ENCODE assay signal across 15 cellular contexts in genomic region chr6:44251576-44252524, GRCh38. TPM values are rescaled to one million over a fixed set of nuclear protein-coding genes. Genes with fewer than 3 reads are reported as not detected.
A peak's percentile ranks its signal among the peaks of the same experiment; 100 is the strongest.
DNase-seq lines count a peak whose midpoint lies in the region; ATAC-seq and TF ChIP-seq lines count a peak whose summit lies in the region.
"Had no signal": no experiment of that assay in that cellular context is flagged by ENCODE, and none has a peak within 500 bp of the region (broad histone marks: within the 10 kb centered on the region; RNA-seq: fewer than 3 reads in every experiment).

No MANE protein-coding gene starts in this region.

- H3K27me3 Mint-ChIP-seq in activated CD4-positive, alpha-beta T cell treated with anti-CD3 and anti-CD28 coated beads, Interleukin-2, amount 10 ng/mL, durations not matched to agents 24 days and 14 days = no peaks in the 10 kb centered on the region

- TF ChIP-seq POLR2A in adrenal gland (IDR thresholded peaks at IDR 0.05) = no peak

- no peak for DNase-seq in activated CD4-positive, alpha-beta T cell treated with anti-CD3 and anti-CD28 coated beads, Interleukin-2, amount 10 ng/mL, durations not matched to agents 24 days and 14 days
- no peak for DNase-seq in activated CD4-positive, alpha-beta T cell treated with anti-CD3 and anti-CD28 coated beads for 1 hour
- DNase-seq in adrenal gland = no peak
- peak; percentile 24 for DNase-seq in pons (ENCODE audit: low spot score)
- no peak for DNase-seq in NCI-H345 (lab: John Stamatoyannopoulos, UW)
- no peak for DNase-seq in central memory CD4-positive, alpha-beta T cell
- DNase-seq: activated naive CD4-positive, alpha-beta T cell treated with Interleukin-2 at 50 U/mL for 16 hours; DMS79; NCI-H187; NCI-H526 treated with DMSO at 0.1 percent for 48 hours; SIG-M5 had no signal

- H3K4me1 ChIP-seq in KMS-11 (ENCODE audit: low read depth, poor library complexity, severe bottlenecking) = peaks cover 74% of the 10 kb centered on the region
- peaks cover 17 to 54% of the 10 kb centered on the region in 2 donors for H3K4me1 ChIP-seq in adrenal gland (replicated peaks in 1 of 2)

- H3K4me1 Mint-ChIP-seq in activated CD4-positive, alpha-beta T cell treated with anti-CD3 and anti-CD28 coated beads, Interleukin-2, amount 10 ng/mL, durations not matched to agents 24 days and 14 days = peaks cover 66% of the 10 kb centered on the region

- H3K27ac ChIP-seq in KMS-11 = peak overlapping the region; percentile 27; the same call in 1 of the 2 replicates
- H3K27ac ChIP-seq in adrenal gland = peak overlapping the region in 3 of 5 donors; percentile 27 to 58 (median 29)
- H3K27ac ChIP-seq: prostate gland had no signal

- peaks cover 60% of the 10 kb centered on the region for H3K36me3 ChIP-seq in KMS-11 (ENCODE audit: insufficient read depth)
- H3K36me3 ChIP-seq in adrenal gland (replicated peaks in 1 of 2) = peaks cover 0 to 77% of the 10 kb centered on the region in 2 donors

- no peak overlapping the region for H3K4me3 ChIP-seq in KMS-11 (IDR thresholded peaks at IDR 0.05; ENCODE audit: insufficient read depth, low read depth, low read length)
- no peak overlapping the region for H3K4me3 ChIP-seq in adrenal gland
- H3K4me3 ChIP-seq: prostate gland had no signal

- intact Hi-C loops in activated CD4-positive, alpha-beta T cell treated with anti-CD3 and anti-CD28 coated beads, Interleukin-2, amount 10 ng/mL, durations not matched to agents 24 days and 14 days (cut with micrococcal nuclease) = no loop called here
- intact Hi-C loops in adrenal gland (cut with DNase I) = no loop called here

- 82 to 87% (median 84%) methylated on average over 14 of the region's 14 CpGs for WGBS in adrenal gland, 4 donors

- peaks cover 92% of the 10 kb centered on the region for H3K36me3 Mint-ChIP-seq in activated CD4-positive, alpha-beta T cell treated with anti-CD3 and anti-CD28 coated beads, Interleukin-2, amount 10 ng/mL, durations not matched to agents 24 days and 14 days (ENCODE audit: low read depth)

- H3K27me3 ChIP-seq in KMS-11 (ENCODE audit: insufficient read depth, low read depth) (no peaks in the 10 kb centered on the region), adrenal gland (no peaks in the 10 kb centered on the region)

- peak overlapping the region; percentile 20; the same call in 1 of the 2 replicates for H3K9ac ChIP-seq in KMS-11

- no peaks in the 10 kb centered on the region for H3K9me3 Mint-ChIP-seq in activated CD4-positive, alpha-beta T cell treated with anti-CD3 and anti-CD28 coated beads, Interleukin-2, amount 10 ng/mL, durations not matched to agents 24 days and 14 days

- no peak for ATAC-seq in GM18520 (IDR thresholded peaks at IDR 0.05; ENCODE audit: unreplicated experiment)

- no peak; the same call in 1 of the 2 replicates for TF ChIP-seq CTCF in KMS-11 (conservative IDR thresholded peaks at IDR 0.05; ENCODE audit: low read depth, low read length)
- TF ChIP-seq CTCF in adrenal gland (IDR thresholded peaks at IDR 0.05) = no peak

- peak overlapping the region; percentile 57 for H3K4me3 Mint-ChIP-seq in activated CD4-positive, alpha-beta T cell treated with anti-CD3 and anti-CD28 coated beads, Interleukin-2, amount 10 ng/mL, durations not matched to agents 24 days and 14 days

- no peak overlapping the region for H2AFZ ChIP-seq in KMS-11 (ENCODE audit: low read depth)

- peak overlapping the region; percentile 50 for H3K27ac Mint-ChIP-seq in activated CD4-positive, alpha-beta T cell treated with anti-CD3 and anti-CD28 coated beads, Interleukin-2, amount 10 ng/mL, durations not matched to agents 24 days and 14 days

- peaks cover 75% of the 10 kb centered on the region for H3K79me2 ChIP-seq in KMS-11 (ENCODE audit: insufficient read depth, low read depth)

- H3K9me3 ChIP-seq in adrenal gland (replicated peaks in 1 of 3) = no peaks in the 10 kb centered on the region
- H3K9me3 ChIP-seq: prostate gland had no signal

- H3K4me2 ChIP-seq in KMS-11 = no peak overlapping the region; the same call in 1 of the 2 replicates

- peaks cover 65% of the 10 kb centered on the region for H4K20me1 ChIP-seq in KMS-11 (ENCODE audit: insufficient read depth)

RNA-seq across cellular contexts. Expression of gene HSP90AB1, which starts 4.9 kb away (rescaled TPM):
- 2,450 and 2,479 TPM in 2 replicates for total RNA-seq in activated CD4-positive, alpha-beta T cell treated with anti-CD3 and anti-CD28 coated beads, Interleukin-2, amount 10 ng/mL, durations not matched to agents 24 days and 14 days
- 1,000 to 10,000 TPM in 3 of 8 donors, 100 to 1,000 TPM in 5; 692 to 1,293 (median 857) TPM for total RNA-seq in adrenal gland
- polyA plus RNA-seq in adrenal gland = 1,000 to 10,000 TPM in 1 of 3 donors, 100 to 1,000 TPM in 2; 275 to 2,249 (median 420) TPM

RNA-seq across cellular contexts. Expression of gene SLC35B2, which starts 5.5 kb away (rescaled TPM):
- 25.3 and 28.0 TPM in 2 replicates for total RNA-seq in activated CD4-positive, alpha-beta T cell treated with anti-CD3 and anti-CD28 coated beads, Interleukin-2, amount 10 ng/mL, durations not matched to agents 24 days and 14 days
- total RNA-seq in adrenal gland = 10 to 100 TPM; 48.5 to 79.8 (median 63.5) TPM
- polyA plus RNA-seq in adrenal gland = 10 to 100 TPM; 12.7 to 37.5 (median 19.3) TPM

RNA-seq across cellular contexts. Expression of gene NFKBIE, which starts 13.5 kb away (rescaled TPM):
- total RNA-seq in activated CD4-positive, alpha-beta T cell treated with anti-CD3 and anti-CD28 coated beads, Interleukin-2, amount 10 ng/mL, durations not matched to agents 24 days and 14 days = 27.6 and 28.2 TPM in 2 replicates
- 10 to 100 TPM in 5 of 8 donors, 1 to 10 TPM in 3; 4.8 to 31.2 (median 10.5) TPM for total RNA-seq in adrenal gland
- 10 to 100 TPM in 2 of 3 donors, 1 to 10 TPM in 1; 5.8 to 17.0 (median 10.5) TPM for polyA plus RNA-seq in adrenal gland

RNA-seq across cellular contexts. Expression of gene TMEM151B, which starts 18.4 kb away (rescaled TPM):
- total RNA-seq in activated CD4-positive, alpha-beta T cell treated with anti-CD3 and anti-CD28 coated beads, Interleukin-2, amount 10 ng/mL, durations not matched to agents 24 days and 14 days = 0.07 TPM in 1 of 2 replicates, not detected in the other
- 1 to 10 TPM in 2 of 8 donors, under 1 TPM in 4, not detected in 2; 0.07 to 3.3 (median 0.41) TPM for total RNA-seq in adrenal gland
- 1 to 10 TPM in 2 of 3 donors, under 1 TPM in 1; 0.88 to 3.9 (median 1.2) TPM for polyA plus RNA-seq in adrenal gland
- polyA plus RNA-seq: AG04450 had no signal

RNA-seq across cellular contexts. Expression of gene SLC29A1, which starts 28.5 kb away (rescaled TPM):
- total RNA-seq in activated CD4-positive, alpha-beta T cell treated with anti-CD3 and anti-CD28 coated beads, Interleukin-2, amount 10 ng/mL, durations not matched to agents 24 days and 14 days = 139 and 144 TPM in 2 replicates
- total RNA-seq in adrenal gland = 100 to 1,000 TPM; 104 to 356 (median 186) TPM
- 100 to 1,000 TPM in 2 of 3 donors, 10 to 100 TPM in 1; 51.9 to 113 (median 108) TPM for polyA plus RNA-seq in adrenal gland
